Comparison of ENCODE assay signal across 1 cellular context in the genomic region with DNA sequence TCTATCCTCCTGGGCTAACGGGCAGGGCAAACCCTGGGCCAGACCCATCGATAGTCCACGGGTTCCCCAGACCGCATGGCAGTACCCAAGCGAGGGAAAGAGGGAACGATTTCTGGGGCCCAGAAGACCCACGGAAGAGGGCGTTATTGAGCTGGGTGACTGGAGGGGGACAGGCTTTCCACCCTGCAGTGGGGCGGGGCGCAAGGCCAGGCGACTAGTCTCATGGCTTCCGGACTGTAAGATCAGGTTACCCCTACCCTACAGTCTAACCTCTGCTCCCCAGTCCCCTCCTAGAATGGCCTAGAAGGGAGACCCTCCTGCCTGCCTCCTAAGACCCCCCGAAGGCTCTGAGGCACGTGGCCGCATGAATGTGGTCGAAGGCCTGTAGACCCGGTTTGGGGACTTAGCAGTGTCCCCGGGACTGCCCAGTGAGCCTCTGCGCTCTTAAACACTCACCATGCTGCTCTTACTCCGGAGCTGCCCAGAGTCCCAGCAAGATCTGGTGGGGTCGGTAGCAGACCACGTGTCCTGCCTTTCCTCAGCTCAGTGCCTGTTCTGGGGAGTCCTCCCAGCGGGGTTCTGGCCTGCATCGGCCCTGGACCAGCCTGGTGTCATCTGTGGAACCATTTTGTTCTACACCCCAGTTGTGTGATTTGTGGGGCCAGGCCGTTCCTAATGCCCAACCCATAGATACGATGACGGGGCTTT.
TF ChIP-seq lines count a peak whose summit lies in the region.

No MANE protein-coding gene starts in this region.

TF ChIP-seq in K562, 482 proteins besides CTCF, POLR2A, EP300 and RAD21 (continued from another document and continues in another):
- TF ChIP-seq, protein P1, sequence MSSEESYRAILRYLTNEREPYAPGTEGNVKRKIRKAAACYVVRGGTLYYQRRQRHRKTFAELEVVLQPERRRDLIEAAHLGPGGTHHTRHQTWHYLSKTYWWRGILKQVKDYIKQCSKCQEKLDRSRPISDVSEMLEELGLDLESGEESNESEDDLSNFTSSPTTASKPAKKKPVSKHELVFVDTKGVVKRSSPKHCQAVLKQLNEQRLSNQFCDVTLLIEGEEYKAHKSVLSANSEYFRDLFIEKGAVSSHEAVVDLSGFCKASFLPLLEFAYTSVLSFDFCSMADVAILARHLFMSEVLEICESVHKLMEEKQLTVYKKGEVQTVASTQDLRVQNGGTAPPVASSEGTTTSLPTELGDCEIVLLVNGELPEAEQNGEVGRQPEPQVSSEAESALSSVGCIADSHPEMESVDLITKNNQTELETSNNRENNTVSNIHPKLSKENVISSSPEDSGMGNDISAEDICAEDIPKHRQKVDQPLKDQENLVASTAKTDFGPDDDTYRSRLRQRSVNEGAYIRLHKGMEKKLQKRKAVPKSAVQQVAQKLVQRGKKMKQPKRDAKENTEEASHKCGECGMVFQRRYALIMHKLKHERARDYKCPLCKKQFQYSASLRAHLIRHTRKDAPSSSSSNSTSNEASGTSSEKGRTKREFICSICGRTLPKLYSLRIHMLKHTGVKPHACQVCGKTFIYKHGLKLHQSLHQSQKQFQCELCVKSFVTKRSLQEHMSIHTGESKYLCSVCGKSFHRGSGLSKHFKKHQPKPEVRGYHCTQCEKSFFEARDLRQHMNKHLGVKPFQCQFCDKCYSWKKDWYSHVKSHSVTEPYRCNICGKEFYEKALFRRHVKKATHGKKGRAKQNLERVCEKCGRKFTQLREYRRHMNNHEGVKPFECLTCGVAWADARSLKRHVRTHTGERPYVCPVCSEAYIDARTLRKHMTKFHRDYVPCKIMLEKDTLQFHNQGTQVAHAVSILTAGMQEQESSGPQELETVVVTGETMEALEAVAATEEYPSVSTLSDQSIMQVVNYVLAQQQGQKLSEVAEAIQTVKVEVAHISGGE (CRISPR knock-in tag; IDR thresholded peaks at IDR 0.05), result peak in 1 of 3 experiments; percentile 78; a peak in 2 of 6 replicates
- TF ChIP-seq, protein P2, sequence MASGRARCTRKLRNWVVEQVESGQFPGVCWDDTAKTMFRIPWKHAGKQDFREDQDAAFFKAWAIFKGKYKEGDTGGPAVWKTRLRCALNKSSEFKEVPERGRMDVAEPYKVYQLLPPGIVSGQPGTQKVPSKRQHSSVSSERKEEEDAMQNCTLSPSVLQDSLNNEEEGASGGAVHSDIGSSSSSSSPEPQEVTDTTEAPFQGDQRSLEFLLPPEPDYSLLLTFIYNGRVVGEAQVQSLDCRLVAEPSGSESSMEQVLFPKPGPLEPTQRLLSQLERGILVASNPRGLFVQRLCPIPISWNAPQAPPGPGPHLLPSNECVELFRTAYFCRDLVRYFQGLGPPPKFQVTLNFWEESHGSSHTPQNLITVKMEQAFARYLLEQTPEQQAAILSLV (tag; IDR thresholded peaks at IDR 0.05), result no peak
- TF ChIP-seq ZNF12 (CRISPR knock-in tag; IDR thresholded peaks at IDR 0.05) (no peak), PCBP1 (IDR thresholded peaks at IDR 0.05; ENCODE audit: low read depth, low read length, poor library complexity, severe bottlenecking) (no peak), CSDE1 (IDR thresholded peaks at IDR 0.05) (0 out of 4 replicates have a peak, but pooled peaks of 1 of the 2 experiments have one; percentile 11), POLR2AphosphoS5 (IDR thresholded peaks at IDR 0.05; ENCODE audit: control insufficient read depth, insufficient read depth, low read depth, low read length) (no peak), ZNF785 (CRISPR knock-in tag; IDR thresholded peaks at IDR 0.05) (no peak), CHD1 (IDR thresholded peaks at IDR 0.05; ENCODE audit: low read length) (no peak), ESRRA (IDR thresholded peaks at IDR 0.05; ENCODE audit: borderline replicate concordance, low read depth) (no peak), ZNF444 (CRISPR knock-in tag; IDR thresholded peaks at IDR 0.05) (0 out of 2 replicates have a peak, but pooled peaks have one; percentile 46), THRAP3 (IDR thresholded peaks at IDR 0.05; ENCODE audit: borderline replicate concordance) (no peak), NRF1 (conservative IDR thresholded peaks at IDR 0.05 in 1 of 2, IDR thresholded peaks at IDR 0.05 in 1 of 2) (no peak), NFATC3 (IDR thresholded peaks at IDR 0.05) (0 out of 2 replicates have a peak, but pooled peaks have one; percentile 23), NCOA2 (IDR thresholded peaks at IDR 0.05; ENCODE audit: partially characterized antibody in 2 of 2) (no peak)
- TF ChIP-seq, protein P3, sequence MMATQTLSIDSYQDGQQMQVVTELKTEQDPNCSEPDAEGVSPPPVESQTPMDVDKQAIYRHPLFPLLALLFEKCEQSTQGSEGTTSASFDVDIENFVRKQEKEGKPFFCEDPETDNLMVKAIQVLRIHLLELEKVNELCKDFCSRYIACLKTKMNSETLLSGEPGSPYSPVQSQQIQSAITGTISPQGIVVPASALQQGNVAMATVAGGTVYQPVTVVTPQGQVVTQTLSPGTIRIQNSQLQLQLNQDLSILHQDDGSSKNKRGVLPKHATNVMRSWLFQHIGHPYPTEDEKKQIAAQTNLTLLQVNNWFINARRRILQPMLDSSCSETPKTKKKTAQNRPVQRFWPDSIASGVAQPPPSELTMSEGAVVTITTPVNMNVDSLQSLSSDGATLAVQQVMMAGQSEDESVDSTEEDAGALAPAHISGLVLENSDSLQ (IDR thresholded peaks at IDR 0.05), result no peak
- TF ChIP-seq, protein P4, sequence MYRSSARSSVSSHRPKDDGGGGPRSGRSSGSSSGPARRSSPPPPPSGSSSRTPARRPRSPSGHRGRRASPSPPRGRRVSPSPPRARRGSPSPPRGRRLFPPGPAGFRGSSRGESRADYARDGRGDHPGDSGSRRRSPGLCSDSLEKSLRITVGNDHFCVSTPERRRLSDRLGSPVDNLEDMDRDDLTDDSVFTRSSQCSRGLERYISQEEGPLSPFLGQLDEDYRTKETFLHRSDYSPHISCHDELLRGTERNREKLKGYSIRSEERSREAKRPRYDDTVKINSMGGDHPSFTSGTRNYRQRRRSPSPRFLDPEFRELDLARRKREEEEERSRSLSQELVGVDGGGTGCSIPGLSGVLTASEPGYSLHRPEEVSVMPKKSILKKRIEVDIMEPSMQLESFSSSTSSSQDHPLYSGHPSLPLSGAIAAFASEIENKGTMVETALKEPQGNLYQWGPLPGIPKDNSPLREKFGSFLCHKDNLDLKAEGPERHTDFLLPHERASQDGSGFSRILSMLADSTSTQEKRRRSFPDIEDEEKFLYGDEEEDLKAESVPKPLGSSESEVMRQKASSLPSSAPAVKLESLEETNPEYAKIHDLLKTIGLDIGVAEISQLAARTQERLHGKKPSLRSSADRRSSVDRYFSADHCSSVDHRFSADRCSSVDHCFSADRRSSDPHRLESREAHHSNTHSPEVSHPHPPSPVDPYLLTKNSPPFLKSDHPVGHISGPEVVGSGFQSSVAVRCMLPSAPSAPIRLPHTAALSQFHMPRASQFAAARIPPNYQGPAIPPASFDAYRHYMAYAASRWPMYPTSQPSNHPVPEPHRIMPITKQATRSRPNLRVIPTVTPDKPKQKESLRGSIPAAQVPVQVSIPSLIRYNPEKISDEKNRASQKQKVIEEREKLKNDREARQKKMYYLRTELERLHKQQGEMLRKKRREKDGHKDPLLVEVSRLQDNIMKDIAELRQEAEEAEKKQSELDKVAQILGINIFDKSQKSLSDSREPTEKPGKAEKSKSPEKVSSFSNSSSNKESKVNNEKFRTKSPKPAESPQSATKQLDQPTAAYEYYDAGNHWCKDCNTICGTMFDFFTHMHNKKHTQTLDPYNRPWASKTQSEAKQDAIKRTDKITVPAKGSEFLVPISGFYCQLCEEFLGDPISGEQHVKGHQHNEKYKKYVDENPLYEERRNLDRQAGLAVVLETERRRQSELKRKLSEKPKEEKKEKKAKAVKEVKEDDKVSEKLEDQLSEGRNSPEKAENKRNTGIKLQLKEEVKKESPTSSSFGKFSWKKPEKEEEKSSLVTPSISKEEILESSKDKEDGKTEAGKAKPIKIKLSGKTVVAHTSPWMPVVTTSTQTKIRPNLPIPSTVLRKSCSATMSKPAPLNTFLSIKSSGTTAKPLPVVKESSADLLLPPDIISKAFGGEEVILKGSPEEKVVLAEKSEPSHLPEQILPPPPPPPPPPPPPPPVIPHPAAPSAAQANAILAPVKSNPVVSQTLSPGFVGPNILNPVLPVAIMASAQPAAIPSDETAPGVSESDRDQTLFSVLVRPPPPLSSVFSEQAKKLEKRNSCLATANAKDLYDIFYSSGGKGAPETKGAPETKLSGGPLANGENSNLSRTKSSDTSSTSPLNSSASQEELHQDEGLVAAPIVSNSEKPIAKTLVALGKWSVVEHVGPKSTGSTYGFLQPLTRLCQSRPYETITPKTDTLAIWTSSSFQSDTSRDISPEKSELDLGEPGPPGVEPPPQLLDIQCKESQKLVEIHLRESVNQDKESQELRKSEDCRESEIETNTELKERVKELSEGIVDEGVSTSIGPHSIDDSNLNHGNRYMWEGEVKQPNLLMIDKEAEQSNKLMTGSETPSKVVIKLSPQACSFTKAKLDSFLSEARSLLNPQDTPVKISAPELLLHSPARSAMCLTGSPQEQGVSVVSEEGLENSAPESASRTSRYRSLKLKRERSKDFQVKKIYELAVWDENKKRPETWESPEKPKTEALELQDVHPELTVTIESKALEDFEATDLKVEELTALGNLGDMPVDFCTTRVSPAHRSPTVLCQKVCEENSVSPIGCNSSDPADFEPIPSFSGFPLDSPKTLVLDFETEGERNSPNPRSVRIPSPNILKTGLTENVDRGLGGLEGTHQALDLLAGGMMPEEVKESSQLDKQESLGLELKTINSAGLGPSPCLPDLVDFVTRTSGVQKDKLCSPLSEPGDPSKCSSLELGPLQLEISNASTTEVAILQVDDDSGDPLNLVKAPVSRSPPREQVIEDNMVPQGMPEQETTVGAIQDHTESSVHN (IDR thresholded peaks at IDR 0.05; ENCODE audit: borderline replicate concordance in 1 of 2, low read depth in 1 of 2), result no peak
- TF ChIP-seq, protein P5, sequence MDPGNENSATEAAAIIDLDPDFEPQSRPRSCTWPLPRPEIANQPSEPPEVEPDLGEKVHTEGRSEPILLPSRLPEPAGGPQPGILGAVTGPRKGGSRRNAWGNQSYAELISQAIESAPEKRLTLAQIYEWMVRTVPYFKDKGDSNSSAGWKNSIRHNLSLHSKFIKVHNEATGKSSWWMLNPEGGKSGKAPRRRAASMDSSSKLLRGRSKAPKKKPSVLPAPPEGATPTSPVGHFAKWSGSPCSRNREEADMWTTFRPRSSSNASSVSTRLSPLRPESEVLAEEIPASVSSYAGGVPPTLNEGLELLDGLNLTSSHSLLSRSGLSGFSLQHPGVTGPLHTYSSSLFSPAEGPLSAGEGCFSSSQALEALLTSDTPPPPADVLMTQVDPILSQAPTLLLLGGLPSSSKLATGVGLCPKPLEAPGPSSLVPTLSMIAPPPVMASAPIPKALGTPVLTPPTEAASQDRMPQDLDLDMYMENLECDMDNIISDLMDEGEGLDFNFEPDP (CRISPR knock-in tag; IDR thresholded peaks at IDR 0.05), result no peak
- TF ChIP-seq, protein P6, sequence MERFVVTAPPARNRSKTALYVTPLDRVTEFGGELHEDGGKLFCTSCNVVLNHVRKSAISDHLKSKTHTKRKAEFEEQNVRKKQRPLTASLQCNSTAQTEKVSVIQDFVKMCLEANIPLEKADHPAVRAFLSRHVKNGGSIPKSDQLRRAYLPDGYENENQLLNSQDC (CRISPR knock-in tag; IDR thresholded peaks at IDR 0.05), result no peak
- TF ChIP-seq, protein P7, sequence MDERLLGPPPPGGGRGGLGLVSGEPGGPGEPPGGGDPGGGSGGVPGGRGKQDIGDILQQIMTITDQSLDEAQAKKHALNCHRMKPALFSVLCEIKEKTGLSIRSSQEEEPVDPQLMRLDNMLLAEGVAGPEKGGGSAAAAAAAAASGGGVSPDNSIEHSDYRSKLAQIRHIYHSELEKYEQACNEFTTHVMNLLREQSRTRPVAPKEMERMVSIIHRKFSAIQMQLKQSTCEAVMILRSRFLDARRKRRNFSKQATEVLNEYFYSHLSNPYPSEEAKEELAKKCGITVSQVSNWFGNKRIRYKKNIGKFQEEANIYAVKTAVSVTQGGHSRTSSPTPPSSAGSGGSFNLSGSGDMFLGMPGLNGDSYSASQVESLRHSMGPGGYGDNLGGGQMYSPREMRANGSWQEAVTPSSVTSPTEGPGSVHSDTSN (CRISPR knock-in tag; IDR thresholded peaks at IDR 0.05; ENCODE audit: low read depth), result no peak
- TF ChIP-seq, protein P7 (tag; conservative IDR thresholded peaks at IDR 0.05; ENCODE audit: low read depth), result no peak
- TF ChIP-seq, protein P8, sequence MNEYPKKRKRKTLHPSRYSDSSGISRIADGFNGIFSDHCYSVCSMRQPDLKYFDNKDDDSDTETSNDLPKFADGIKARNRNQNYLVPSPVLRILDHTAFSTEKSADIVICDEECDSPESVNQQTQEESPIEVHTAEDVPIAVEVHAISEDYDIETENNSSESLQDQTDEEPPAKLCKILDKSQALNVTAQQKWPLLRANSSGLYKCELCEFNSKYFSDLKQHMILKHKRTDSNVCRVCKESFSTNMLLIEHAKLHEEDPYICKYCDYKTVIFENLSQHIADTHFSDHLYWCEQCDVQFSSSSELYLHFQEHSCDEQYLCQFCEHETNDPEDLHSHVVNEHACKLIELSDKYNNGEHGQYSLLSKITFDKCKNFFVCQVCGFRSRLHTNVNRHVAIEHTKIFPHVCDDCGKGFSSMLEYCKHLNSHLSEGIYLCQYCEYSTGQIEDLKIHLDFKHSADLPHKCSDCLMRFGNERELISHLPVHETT (CRISPR knock-in tag; conservative IDR thresholded peaks at IDR 0.05 in 1 of 2, IDR thresholded peaks at IDR 0.05 in 1 of 2), result peak in 1 of 2 experiments; percentile 62; a peak in 1 of 4 replicates
- TF ChIP-seq, protein P9, sequence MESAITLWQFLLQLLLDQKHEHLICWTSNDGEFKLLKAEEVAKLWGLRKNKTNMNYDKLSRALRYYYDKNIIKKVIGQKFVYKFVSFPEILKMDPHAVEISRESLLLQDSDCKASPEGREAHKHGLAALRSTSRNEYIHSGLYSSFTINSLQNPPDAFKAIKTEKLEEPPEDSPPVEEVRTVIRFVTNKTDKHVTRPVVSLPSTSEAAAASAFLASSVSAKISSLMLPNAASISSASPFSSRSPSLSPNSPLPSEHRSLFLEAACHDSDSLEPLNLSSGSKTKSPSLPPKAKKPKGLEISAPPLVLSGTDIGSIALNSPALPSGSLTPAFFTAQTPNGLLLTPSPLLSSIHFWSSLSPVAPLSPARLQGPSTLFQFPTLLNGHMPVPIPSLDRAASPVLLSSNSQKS (CRISPR knock-in tag; IDR thresholded peaks at IDR 0.05), result 0 out of 2 replicates have a peak, but pooled peaks have one; percentile 28
